17 cellular contexts compared by ENCODE assay signal in genomic region chr2:99365661-99366060, GRCh38. TPM values are rescaled to one million over a fixed set of nuclear protein-coding genes. Genes with fewer than 3 reads are reported as not detected.
DNase-seq lines count a peak whose midpoint lies in the region; ATAC-seq and TF ChIP-seq lines count a peak whose summit lies in the region.
"Had no signal": no experiment of that assay in that cellular context is flagged by ENCODE, and none has a peak within 500 bp of the region (broad histone marks: within the 10 kb centered on the region; RNA-seq: fewer than 3 reads in every experiment).

No MANE protein-coding gene starts in this region.

- H3K27me3 ChIP-seq in ascending aorta, result no peaks in the 10 kb centered on the region
- H3K27me3 ChIP-seq: BE2C had no signal

- no peaks in the 10 kb centered on the region for H3K4me1 ChIP-seq in ascending aorta
- H3K4me1 ChIP-seq: BE2C, Caco-2 had no signal

- intact Hi-C loops in ascending aorta (cut with DNase I), result no loop called here

- peaks cover 45 to 96% of the 10 kb centered on the region in 2 donors for H3K36me3 ChIP-seq in ascending aorta

- no peak overlapping the region for H3K4me3 ChIP-seq in ascending aorta
- H3K4me3 ChIP-seq: GM23338 had no signal

- no peak for ATAC-seq in HG03571 (IDR thresholded peaks at IDR 0.05; ENCODE audit: unreplicated experiment)
- ATAC-seq: GM23338, HepG2 had no signal

- H3K27ac ChIP-seq in ascending aorta, result no peak overlapping the region

- TF ChIP-seq CTCF in ascending aorta (IDR thresholded peaks at IDR 0.05), result no peak

- H3K9me3 ChIP-seq in ascending aorta, result no peaks in the 10 kb centered on the region
- H3K9me3 ChIP-seq: BE2C, Caco-2 had no signal

- DNase-seq in EL, result peak; percentile 20
- peak; percentile 6 for DNase-seq in LHCN-M2 (ENCODE audit: low read depth)
- DNase-seq in foreskin melanocyte, result peak; percentile 12
- no peak for DNase-seq in activated CD4-positive, alpha-beta T cell treated with anti-CD3 and anti-CD28 coated beads for 1 hour
- no peak for DNase-seq in ascending aorta (ENCODE audit: low spot score in 2 of 2)
- DNase-seq: ACHN; BE2C; C1 segment of cervical spinal cord; Caco-2; CD4-positive, CD25-positive, alpha-beta regulatory T cell; CD8-positive, alpha-beta memory T cell; GF-D8; HCEC 1CT; KG1 had no signal

RNA-seq across cellular contexts. Expression of gene EIF5B, which starts 28.5 kb away (rescaled TPM):
- total RNA-seq in LHCN-M2 (2014; rRNA removed) (13.7 and 25.2 TPM in 2 replicates), ascending aorta (38.2 TPM)
- polyA plus RNA-seq in LHCN-M2 (2012), result 23.8 TPM

RNA-seq across cellular contexts. Expression of gene TXNDC9, which starts 29.5 kb away (rescaled TPM):
- total RNA-seq in LHCN-M2 (2014; rRNA removed) (56.7 and 74.7 TPM in 2 replicates), ascending aorta (34.3 TPM)
- polyA plus RNA-seq in LHCN-M2 (2012), result 24.9 TPM

Comparison
In these comparisons a context has a peak if more than half of its experiments do, and no peak if none do; other contexts are left out.
1. DNase-seq: peak in EL (single experiment), LHCN-M2 (single experiment) and foreskin melanocyte (single experiment); none in activated CD4-positive, alpha-beta T cell treated with anti-CD3 and anti-CD28 coated beads for 1 hour (single experiment) and ascending aorta (0 of 2).